1 cellular context compared by ENCODE assay signal in the genomic region with DNA sequence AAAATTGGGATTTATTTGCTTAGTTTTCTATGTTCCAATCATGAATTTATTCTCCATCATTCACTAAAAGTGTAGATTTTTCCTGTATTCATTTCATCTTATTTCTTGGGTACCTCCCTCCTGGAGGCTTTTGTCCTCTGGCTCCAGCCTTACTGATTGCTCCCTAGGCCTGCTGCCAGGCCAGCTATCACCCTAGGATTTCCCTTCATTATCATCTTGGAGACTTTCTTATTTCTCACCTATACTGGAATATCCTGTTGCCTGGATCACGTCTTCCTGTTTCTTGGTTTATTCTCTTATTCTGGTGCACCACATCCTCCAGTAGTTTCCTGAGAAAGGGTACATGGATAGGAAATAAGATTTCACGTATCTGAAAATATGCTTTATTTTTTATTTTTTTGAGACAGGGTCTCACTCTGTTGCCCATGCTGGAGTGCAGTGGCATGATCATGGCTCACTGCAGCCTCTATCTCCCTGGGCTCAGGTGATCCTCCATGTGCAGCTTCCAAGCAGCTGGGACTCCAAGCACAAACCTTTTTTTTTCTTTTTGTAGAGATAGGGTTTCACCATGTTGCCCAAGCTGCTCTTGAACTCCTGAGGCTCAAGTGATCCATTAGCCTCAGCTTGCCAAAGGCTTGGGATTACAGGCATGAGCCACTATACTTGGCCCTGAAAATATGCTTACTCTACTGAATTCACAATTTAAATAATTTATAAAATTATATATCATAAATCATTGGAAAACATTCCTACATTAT.
TF ChIP-seq lines count a peak whose summit lies in the region.

No MANE protein-coding gene starts in this region.

TF ChIP-seq in K562, 482 proteins besides CTCF, POLR2A, EP300 and RAD21:
- 0 out of 2 replicates have a peak, but pooled peaks have one; percentile 1 for TF ChIP-seq ZNF316 (IDR thresholded peaks at IDR 0.05)
- TF ChIP-seq, protein P1, sequence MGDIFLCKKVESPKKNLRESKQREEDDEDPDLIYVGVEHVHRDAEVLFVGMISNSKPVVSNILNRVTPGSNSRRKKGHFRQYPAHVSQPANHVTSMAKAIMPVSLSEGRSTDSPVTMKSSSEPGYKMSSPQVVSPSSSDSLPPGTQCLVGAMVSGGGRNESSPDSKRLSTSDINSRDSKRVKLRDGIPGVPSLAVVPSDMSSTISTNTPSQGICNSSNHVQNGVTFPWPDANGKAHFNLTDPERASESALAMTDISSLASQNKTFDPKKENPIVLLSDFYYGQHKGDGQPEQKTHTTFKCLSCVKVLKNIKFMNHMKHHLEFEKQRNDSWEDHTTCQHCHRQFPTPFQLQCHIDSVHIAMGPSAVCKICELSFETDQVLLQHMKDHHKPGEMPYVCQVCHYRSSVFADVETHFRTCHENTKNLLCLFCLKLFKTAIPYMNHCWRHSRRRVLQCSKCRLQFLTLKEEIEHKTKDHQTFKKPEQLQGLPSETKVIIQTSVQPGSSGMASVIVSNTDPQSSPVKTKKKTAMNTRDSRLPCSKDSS (IDR thresholded peaks at IDR 0.05; ENCODE audit: low read depth, partially characterized antibody) = no peak
